1 cellular context compared by ENCODE assay signal in the genomic region with DNA sequence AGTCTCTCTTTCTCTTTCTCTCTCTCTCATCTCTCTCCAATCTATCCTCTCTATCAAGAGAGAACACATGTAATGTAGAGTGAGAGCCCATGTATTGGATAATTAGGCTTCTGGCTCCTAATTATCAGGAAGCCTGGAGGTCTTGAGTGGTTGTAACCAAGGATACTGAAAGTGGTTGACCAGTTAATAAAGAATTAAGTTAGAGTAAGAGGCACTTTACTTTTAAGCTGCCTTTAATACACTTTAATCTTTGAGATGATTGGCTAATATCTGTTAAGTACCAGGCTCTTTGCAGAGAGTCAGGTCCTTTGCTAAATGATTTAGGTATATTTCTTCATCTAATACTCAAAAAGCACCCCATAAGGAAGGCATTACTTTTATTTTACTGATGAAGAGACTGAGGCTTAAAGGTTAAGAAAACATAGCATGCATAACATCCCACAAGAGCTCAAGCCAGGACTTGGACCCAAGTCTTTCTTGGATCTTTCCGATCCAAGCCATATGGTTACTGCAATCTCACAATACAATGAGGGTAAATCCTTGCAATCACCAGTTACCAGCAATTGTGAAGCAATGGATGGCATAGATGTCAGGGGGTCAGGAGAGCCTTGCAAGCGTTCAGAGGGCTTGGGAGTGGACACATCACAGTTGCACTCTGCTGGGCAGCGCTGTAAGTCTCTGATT.
TF ChIP-seq lines count a peak whose summit lies in the region.

No MANE protein-coding gene starts in this region.

TF ChIP-seq in HCT116, 20 proteins besides CTCF, POLR2A, EP300 and RAD21:
- no peak for TF ChIP-seq JUND (IDR thresholded peaks at IDR 0.05)
- no peak for TF ChIP-seq EZH2phosphoT487 (IDR thresholded peaks at IDR 0.05; ENCODE audit: borderline replicate concordance)
- no peak for TF ChIP-seq ZFX (IDR thresholded peaks at IDR 0.05)
- TF ChIP-seq FOSL1 (IDR thresholded peaks at IDR 0.05; ENCODE audit: low read depth): no peak
- no peak for TF ChIP-seq CBX3 (IDR thresholded peaks at IDR 0.05; ENCODE audit: low read depth)
- TF ChIP-seq EZH2 (IDR thresholded peaks at IDR 0.05): no peak
- TF ChIP-seq, protein P1, sequence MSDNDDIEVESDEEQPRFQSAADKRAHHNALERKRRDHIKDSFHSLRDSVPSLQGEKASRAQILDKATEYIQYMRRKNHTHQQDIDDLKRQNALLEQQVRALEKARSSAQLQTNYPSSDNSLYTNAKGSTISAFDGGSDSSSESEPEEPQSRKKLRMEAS (IDR thresholded peaks at IDR 0.05): no peak
- TF ChIP-seq SRF (IDR thresholded peaks at IDR 0.05; ENCODE audit: low read depth): no peak
- no peak for TF ChIP-seq SIN3A (IDR thresholded peaks at IDR 0.05; ENCODE audit: low read depth)
- TF ChIP-seq, protein P2, sequence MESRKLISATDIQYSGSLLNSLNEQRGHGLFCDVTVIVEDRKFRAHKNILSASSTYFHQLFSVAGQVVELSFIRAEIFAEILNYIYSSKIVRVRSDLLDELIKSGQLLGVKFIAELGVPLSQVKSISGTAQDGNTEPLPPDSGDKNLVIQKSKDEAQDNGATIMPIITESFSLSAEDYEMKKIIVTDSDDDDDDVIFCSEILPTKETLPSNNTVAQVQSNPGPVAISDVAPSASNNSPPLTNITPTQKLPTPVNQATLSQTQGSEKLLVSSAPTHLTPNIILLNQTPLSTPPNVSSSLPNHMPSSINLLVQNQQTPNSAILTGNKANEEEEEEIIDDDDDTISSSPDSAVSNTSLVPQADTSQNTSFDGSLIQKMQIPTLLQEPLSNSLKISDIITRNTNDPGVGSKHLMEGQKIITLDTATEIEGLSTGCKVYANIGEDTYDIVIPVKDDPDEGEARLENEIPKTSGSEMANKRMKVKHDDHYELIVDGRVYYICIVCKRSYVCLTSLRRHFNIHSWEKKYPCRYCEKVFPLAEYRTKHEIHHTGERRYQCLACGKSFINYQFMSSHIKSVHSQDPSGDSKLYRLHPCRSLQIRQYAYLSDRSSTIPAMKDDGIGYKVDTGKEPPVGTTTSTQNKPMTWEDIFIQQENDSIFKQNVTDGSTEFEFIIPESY (IDR thresholded peaks at IDR 0.05; ENCODE audit: extremely low read depth, insufficient replicate concordance, low read length): no peak
- no peak for TF ChIP-seq YY1 (IDR thresholded peaks at IDR 0.05; ENCODE audit: extremely low read depth, insufficient replicate concordance, low read depth, low read length)
- no peak for TF ChIP-seq TCF7L2 (IDR thresholded peaks at IDR 0.05; ENCODE audit: borderline replicate concordance, extremely low read depth, insufficient read depth, insufficient read length)
- TF ChIP-seq, protein P3, sequence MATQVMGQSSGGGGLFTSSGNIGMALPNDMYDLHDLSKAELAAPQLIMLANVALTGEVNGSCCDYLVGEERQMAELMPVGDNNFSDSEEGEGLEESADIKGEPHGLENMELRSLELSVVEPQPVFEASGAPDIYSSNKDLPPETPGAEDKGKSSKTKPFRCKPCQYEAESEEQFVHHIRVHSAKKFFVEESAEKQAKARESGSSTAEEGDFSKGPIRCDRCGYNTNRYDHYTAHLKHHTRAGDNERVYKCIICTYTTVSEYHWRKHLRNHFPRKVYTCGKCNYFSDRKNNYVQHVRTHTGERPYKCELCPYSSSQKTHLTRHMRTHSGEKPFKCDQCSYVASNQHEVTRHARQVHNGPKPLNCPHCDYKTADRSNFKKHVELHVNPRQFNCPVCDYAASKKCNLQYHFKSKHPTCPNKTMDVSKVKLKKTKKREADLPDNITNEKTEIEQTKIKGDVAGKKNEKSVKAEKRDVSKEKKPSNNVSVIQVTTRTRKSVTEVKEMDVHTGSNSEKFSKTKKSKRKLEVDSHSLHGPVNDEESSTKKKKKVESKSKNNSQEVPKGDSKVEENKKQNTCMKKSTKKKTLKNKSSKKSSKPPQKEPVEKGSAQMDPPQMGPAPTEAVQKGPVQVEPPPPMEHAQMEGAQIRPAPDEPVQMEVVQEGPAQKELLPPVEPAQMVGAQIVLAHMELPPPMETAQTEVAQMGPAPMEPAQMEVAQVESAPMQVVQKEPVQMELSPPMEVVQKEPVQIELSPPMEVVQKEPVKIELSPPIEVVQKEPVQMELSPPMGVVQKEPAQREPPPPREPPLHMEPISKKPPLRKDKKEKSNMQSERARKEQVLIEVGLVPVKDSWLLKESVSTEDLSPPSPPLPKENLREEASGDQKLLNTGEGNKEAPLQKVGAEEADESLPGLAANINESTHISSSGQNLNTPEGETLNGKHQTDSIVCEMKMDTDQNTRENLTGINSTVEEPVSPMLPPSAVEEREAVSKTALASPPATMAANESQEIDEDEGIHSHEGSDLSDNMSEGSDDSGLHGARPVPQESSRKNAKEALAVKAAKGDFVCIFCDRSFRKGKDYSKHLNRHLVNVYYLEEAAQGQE (IDR thresholded peaks at IDR 0.05; ENCODE audit: low read depth): no peak
- TF ChIP-seq SP1 (IDR thresholded peaks at IDR 0.05; ENCODE audit: low read depth): no peak
- TF ChIP-seq POLR2AphosphoS5 (IDR thresholded peaks at IDR 0.05; ENCODE audit: low read depth, low read length): no peak
- TF ChIP-seq CEBPB (IDR thresholded peaks at IDR 0.05; ENCODE audit: low read depth): no peak
- TF ChIP-seq EGR1 (IDR thresholded peaks at IDR 0.05; ENCODE audit: low read depth): no peak
- TF ChIP-seq ELF1 (IDR thresholded peaks at IDR 0.05; ENCODE audit: borderline replicate concordance, low read depth): no peak
- TF ChIP-seq, protein P4, sequence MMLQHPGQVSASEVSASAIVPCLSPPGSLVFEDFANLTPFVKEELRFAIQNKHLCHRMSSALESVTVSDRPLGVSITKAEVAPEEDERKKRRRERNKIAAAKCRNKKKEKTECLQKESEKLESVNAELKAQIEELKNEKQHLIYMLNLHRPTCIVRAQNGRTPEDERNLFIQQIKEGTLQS (IDR thresholded peaks at IDR 0.05): no peak
